Comparison of ENCODE assay signal across 8 cellular contexts in the genomic region with DNA sequence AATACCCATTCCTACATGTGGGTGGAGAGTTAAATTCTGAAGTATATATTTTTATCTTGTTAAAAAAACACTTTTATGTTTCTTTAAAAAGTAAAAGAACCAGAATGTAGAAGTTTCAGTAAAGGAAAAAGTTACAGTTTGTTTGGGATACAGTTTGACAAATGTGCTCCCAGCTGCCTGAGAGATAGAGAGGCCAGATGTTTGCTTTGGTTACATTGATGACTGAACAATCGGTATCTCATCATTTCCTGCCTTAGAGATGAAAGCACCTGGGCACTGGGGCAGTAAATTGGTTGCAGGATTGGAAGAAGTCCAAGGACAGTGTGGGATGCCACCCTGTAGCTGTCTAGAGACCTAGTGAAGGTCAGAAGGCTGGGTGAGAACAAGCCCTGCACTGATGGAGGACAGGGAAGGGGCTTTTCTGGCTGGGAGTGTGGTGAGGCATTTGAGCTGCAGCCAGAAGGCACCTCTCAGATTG. TPM values are rescaled to one million over a fixed set of nuclear protein-coding genes. Genes with fewer than 3 reads are reported as not detected.
DNase-seq lines count a peak whose midpoint lies in the region; FAIRE-seq and TF ChIP-seq lines count a peak whose summit lies in the region.
"Had no signal": no experiment of that assay in that cellular context is flagged by ENCODE, and none has a peak within 500 bp of the region (broad histone marks: within the 10 kb centered on the region; RNA-seq: fewer than 3 reads in every experiment).

No MANE protein-coding gene starts in this region.

- H4K20me1 ChIP-seq in osteoblast (ENCODE audit: insufficient read depth, low read length): peaks cover 67% of the 10 kb centered on the region

- H3K9me3 Mint-ChIP-seq in brain: peaks cover 0 to 4% (median 0%) of the 10 kb centered on the region in 5 experiments

- no peak overlapping the region for H3K4me3 Mint-ChIP-seq in brain

- H3K79me2 ChIP-seq in osteoblast (ENCODE audit: insufficient read depth, low read length): peaks cover 92% of the 10 kb centered on the region

- no peak for FAIRE-seq in HTR-8/SVneo (lab: Jason Lieb, UNC)

- peaks cover 55% of the 10 kb centered on the region for H3K36me3 Mint-ChIP-seq in brain

- no peaks in the 10 kb centered on the region for H3K27me3 Mint-ChIP-seq in brain

- TF ChIP-seq CTCF in GM10266 (IDR thresholded peaks at IDR 0.05; ENCODE audit: control insufficient read depth, insufficient read depth, low read depth, missing control alignments) (no peak), brain (conservative IDR thresholded peaks at IDR 0.05) (no peak), osteoblast (IDR thresholded peaks at IDR 0.05; ENCODE audit: extremely low read depth, low read depth, low read length) (no peak)

- H3K4me2 ChIP-seq in osteoblast (ENCODE audit: insufficient read depth, low read length): no peak overlapping the region

- H3K27me3 ChIP-seq in osteoblast (ENCODE audit: insufficient read depth, low read length): no peaks in the 10 kb centered on the region

- no peak overlapping the region for H3K4me3 ChIP-seq in osteoblast (ENCODE audit: insufficient read depth, low read length)

- H3K4me1 ChIP-seq in osteoblast (ENCODE audit: insufficient read depth, low read length): peaks cover 56% of the 10 kb centered on the region

- H3K27ac Mint-ChIP-seq in brain: peak overlapping the region in 4 of 5 experiments; percentile 14 to 67 (median 58)

- H3K36me3 ChIP-seq in osteoblast (ENCODE audit: insufficient read depth, low read length): peaks cover 39% of the 10 kb centered on the region

- peak overlapping the region; percentile 58 for H3K27ac ChIP-seq in osteoblast (ENCODE audit: low read depth, low read length)

- H3K4me1 Mint-ChIP-seq in brain: peaks cover 45% of the 10 kb centered on the region

- DNase-seq in GM10266 (ENCODE audit: extremely low spot score) (peak; percentile 47), NCI-H146 treated with DMSO at 0.1 percent for 48 hours (lab: John Stamatoyannopoulos, UW; ENCODE audit: unreplicated experiment) (peak; percentile 23), osteoblast (ENCODE audit: insufficient read length, low spot score, missing footprints) (no peak), HTR-8/SVneo (ENCODE audit: insufficient read length, low spot score) (no peak), HT-29 (ENCODE audit: low spot score) (no peak), iPS-NIHi7 (ENCODE audit: extremely low spot score) (no peak)
- DNase-seq: stimulated activated CD4-positive, alpha-beta T cell treated with anti-CD3 and anti-CD28 coated beads, Interleukin-12 subunit alpha, Interleukin-12 subunit beta, amount 100 ng/mL, for 4 hours had no signal

- H2AFZ ChIP-seq in osteoblast (ENCODE audit: low read length): no peak overlapping the region

- H3K9me3 ChIP-seq in osteoblast (ENCODE audit: low read depth, low read length): no peaks in the 10 kb centered on the region

RNA-seq across cellular contexts. Expression of a gene that starts 16.6 kb away (rescaled TPM):
- 50.1 TPM for polyA plus RNA-seq in brain (ENCODE audit: insufficient read depth, low read depth, low replicate concordance)
- total RNA-seq in osteoblast: 36.9 and 49.8 TPM in 2 replicates
- 110 and 127 TPM in 2 replicates for total RNA-seq in HT-29 (2014; rRNA removed; shearing (Covaris generic))

RNA-seq across cellular contexts. Expression of a gene that starts 28.4 kb away (rescaled TPM):
- polyA plus RNA-seq in brain (ENCODE audit: insufficient read depth, low read depth, low replicate concordance): 37.0 TPM
- total RNA-seq in osteoblast: 36.9 and 46.6 TPM in 2 replicates
- total RNA-seq in HT-29 (2014; rRNA removed; shearing (Covaris generic)): 12.8 and 15.7 TPM in 2 replicates

Comparison
In these comparisons a context has a peak if more than half of its experiments do, and no peak if none do; other contexts are left out.
1. DNase-seq: peak in GM10266 (single experiment) and NCI-H146 treated with DMSO at 0.1 percent for 48 hours (single experiment); none in osteoblast (single experiment), HTR-8/SVneo (single experiment), HT-29 (single experiment) and iPS-NIHi7 (single experiment).